Comparison of ENCODE assay signal across 1 cellular context in the genomic region with DNA sequence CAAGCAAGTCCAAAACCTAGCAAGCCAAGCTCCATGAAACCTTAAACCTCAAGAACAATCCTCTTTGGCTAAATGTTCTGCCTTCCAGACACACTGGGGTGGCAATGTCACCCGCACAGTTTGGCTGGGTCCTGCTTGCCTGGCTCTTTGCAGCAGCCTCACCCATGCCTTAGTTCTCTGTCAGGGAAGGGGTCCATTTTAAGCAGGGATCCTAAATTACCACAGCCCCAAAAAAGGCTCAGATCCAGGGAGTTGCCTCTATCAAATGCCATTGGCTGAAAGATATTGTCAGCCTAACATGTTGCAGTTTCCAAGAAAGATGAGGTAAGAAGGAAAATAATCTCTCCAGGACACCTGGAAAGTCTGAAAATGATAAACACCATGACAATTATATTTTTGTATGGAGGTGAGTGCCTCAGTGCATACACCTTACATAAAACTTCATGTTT.
TF ChIP-seq lines count a peak whose summit lies in the region.

No MANE protein-coding gene starts in this region.

TF ChIP-seq in K562, 482 proteins besides CTCF, POLR2A, EP300 and RAD21 (continued from another document and continues in another):
- TF ChIP-seq, protein P1, sequence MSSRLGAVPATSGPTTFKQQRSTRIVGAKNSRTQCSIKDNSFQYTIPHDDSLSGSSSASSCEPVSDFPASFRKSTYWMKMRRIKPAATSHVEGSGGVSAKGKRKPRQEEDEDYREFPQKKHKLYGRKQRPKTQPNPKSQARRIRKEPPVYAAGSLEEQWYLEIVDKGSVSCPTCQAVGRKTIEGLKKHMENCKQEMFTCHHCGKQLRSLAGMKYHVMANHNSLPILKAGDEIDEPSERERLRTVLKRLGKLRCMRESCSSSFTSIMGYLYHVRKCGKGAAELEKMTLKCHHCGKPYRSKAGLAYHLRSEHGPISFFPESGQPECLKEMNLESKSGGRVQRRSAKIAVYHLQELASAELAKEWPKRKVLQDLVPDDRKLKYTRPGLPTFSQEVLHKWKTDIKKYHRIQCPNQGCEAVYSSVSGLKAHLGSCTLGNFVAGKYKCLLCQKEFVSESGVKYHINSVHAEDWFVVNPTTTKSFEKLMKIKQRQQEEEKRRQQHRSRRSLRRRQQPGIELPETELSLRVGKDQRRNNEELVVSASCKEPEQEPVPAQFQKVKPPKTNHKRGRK (tag; IDR thresholded peaks at IDR 0.05), result no peak
- TF ChIP-seq PCBP1 (IDR thresholded peaks at IDR 0.05; ENCODE audit: low read depth, low read length, poor library complexity, severe bottlenecking) (no peak), BMI1 (IDR thresholded peaks at IDR 0.05; ENCODE audit: low read length) (no peak), CBFA2T3 (IDR thresholded peaks at IDR 0.05) (peak; percentile 84), ZNF282 (CRISPR knock-in tag; IDR thresholded peaks at IDR 0.05) (no peak), KDM4B (IDR thresholded peaks at IDR 0.05; ENCODE audit: borderline replicate concordance in 2 of 2, low read depth in 1 of 2) (no peak), TOE1 (IDR thresholded peaks at IDR 0.05; ENCODE audit: borderline replicate concordance) (no peak), TOE1 (CRISPR knock-in tag; IDR thresholded peaks at IDR 0.05; ENCODE audit: borderline replicate concordance, low read depth) (no peak), ESRRA (IDR thresholded peaks at IDR 0.05; ENCODE audit: borderline replicate concordance, low read depth) (no peak), ZNF551 (CRISPR knock-in tag; IDR thresholded peaks at IDR 0.05) (no peak), BRCA1 (IDR thresholded peaks at IDR 0.05) (no peak), BRCA1 (CRISPR knock-in tag; IDR thresholded peaks at IDR 0.05) (no peak), CBFB (CRISPR knock-in tag; IDR thresholded peaks at IDR 0.05) (no peak), ZNF41 (CRISPR knock-in tag; conservative IDR thresholded peaks at IDR 0.05) (no peak), ZNF224 (CRISPR knock-in tag; IDR thresholded peaks at IDR 0.05) (no peak), MEF2D (tag; conservative IDR thresholded peaks at IDR 0.05; ENCODE audit: low read depth) (no peak), STAT5A (IDR thresholded peaks at IDR 0.05; ENCODE audit: borderline replicate concordance, low read length) (peak; percentile 97), TARDBP (IDR thresholded peaks at IDR 0.05) (no peak), NUFIP1 (IDR thresholded peaks at IDR 0.05; ENCODE audit: partially characterized antibody) (no peak), CEBPB (tag; IDR thresholded peaks at IDR 0.05) (peak; percentile 56; the same call in 1 of the 2 replicates), ZBTB1 (CRISPR knock-in tag; IDR thresholded peaks at IDR 0.05; ENCODE audit: borderline replicate concordance, low read depth) (no peak), ZNF707 (CRISPR knock-in tag; conservative IDR thresholded peaks at IDR 0.05) (no peak), TRIM28 (IDR thresholded peaks at IDR 0.05) (no peak), BDP1 (IDR thresholded peaks at IDR 0.05; ENCODE audit: insufficient read depth, insufficient read length) (no peak), TBL1XR1 (IDR thresholded peaks at IDR 0.05; ENCODE audit: low read length in 2 of 2) (peak in 1 of 2 experiments; percentile 51; a peak in 1 of 4 replicates), XRCC5 (IDR thresholded peaks at IDR 0.05; ENCODE audit: low read depth, low read length) (no peak), FOS (IDR thresholded peaks at IDR 0.05; ENCODE audit: extremely low read depth, insufficient read length) (no peak), GATAD2B (IDR thresholded peaks at IDR 0.05; ENCODE audit: borderline replicate concordance) (no peak), HNRNPUL1 (IDR thresholded peaks at IDR 0.05; ENCODE audit: low read length) (no peak), RBM34 (IDR thresholded peaks at IDR 0.05; ENCODE audit: borderline replicate concordance, insufficient read depth, low read length) (no peak), ZEB2 (IDR thresholded peaks at IDR 0.05) (peak; percentile 62; the same call in 1 of the 2 replicates), RB1 (IDR thresholded peaks at IDR 0.05; ENCODE audit: low read depth) (no peak), SAFB2 (IDR thresholded peaks at IDR 0.05; ENCODE audit: borderline replicate concordance, low read depth, low read length, severe bottlenecking) (no peak), CBX1 (IDR thresholded peaks at IDR 0.05; ENCODE audit: low read depth) (no peak)
- TF ChIP-seq, protein P2, sequence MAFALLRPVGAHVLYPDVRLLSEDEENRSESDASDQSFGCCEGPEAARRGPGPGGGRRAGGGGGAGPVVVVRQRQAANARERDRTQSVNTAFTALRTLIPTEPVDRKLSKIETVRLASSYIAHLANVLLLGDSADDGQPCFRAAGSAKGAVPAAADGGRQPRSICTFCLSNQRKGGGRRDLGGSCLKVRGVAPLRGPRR (CRISPR knock-in tag; IDR thresholded peaks at IDR 0.05), result no peak
- TF ChIP-seq, protein P3, sequence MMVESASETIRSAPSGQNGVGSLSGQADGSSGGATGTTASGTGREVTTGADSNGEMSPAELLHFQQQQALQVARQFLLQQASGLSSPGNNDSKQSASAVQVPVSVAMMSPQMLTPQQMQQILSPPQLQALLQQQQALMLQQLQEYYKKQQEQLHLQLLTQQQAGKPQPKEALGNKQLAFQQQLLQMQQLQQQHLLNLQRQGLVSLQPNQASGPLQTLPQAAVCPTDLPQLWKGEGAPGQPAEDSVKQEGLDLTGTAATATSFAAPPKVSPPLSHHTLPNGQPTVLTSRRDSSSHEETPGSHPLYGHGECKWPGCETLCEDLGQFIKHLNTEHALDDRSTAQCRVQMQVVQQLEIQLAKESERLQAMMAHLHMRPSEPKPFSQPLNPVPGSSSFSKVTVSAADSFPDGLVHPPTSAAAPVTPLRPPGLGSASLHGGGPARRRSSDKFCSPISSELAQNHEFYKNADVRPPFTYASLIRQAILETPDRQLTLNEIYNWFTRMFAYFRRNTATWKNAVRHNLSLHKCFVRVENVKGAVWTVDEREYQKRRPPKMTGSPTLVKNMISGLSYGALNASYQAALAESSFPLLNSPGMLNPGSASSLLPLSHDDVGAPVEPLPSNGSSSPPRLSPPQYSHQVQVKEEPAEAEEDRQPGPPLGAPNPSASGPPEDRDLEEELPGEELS (CRISPR knock-in tag; IDR thresholded peaks at IDR 0.05; ENCODE audit: borderline replicate concordance), result no peak
- TF ChIP-seq, protein P4, sequence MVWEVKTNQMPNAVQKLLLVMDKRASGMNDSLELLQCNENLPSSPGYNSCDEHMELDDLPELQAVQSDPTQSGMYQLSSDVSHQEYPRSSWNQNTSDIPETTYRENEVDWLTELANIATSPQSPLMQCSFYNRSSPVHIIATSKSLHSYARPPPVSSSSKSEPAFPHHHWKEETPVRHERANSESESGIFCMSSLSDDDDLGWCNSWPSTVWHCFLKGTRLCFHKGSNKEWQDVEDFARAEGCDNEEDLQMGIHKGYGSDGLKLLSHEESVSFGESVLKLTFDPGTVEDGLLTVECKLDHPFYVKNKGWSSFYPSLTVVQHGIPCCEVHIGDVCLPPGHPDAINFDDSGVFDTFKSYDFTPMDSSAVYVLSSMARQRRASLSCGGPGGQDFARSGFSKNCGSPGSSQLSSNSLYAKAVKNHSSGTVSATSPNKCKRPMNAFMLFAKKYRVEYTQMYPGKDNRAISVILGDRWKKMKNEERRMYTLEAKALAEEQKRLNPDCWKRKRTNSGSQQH (CRISPR knock-in tag; IDR thresholded peaks at IDR 0.05), result no peak
- TF ChIP-seq, protein P5, sequence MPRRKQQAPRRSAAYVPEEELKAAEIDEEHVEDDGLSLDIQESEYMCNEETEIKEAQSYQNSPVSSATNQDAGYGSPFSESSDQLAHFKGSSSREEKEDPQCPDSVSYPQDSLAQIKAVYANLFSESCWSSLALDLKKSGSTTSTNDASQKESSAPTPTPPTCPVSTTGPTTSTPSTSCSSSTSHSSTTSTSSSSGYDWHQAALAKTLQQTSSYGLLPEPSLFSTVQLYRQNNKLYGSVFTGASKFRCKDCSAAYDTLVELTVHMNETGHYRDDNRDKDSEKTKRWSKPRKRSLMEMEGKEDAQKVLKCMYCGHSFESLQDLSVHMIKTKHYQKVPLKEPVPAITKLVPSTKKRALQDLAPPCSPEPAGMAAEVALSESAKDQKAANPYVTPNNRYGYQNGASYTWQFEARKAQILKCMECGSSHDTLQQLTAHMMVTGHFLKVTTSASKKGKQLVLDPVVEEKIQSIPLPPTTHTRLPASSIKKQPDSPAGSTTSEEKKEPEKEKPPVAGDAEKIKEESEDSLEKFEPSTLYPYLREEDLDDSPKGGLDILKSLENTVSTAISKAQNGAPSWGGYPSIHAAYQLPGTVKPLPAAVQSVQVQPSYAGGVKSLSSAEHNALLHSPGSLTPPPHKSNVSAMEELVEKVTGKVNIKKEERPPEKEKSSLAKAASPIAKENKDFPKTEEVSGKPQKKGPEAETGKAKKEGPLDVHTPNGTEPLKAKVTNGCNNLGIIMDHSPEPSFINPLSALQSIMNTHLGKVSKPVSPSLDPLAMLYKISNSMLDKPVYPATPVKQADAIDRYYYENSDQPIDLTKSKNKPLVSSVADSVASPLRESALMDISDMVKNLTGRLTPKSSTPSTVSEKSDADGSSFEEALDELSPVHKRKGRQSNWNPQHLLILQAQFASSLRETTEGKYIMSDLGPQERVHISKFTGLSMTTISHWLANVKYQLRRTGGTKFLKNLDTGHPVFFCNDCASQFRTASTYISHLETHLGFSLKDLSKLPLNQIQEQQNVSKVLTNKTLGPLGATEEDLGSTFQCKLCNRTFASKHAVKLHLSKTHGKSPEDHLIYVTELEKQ (CRISPR knock-in tag; IDR thresholded peaks at IDR 0.05), result no peak
- TF ChIP-seq, protein P6, sequence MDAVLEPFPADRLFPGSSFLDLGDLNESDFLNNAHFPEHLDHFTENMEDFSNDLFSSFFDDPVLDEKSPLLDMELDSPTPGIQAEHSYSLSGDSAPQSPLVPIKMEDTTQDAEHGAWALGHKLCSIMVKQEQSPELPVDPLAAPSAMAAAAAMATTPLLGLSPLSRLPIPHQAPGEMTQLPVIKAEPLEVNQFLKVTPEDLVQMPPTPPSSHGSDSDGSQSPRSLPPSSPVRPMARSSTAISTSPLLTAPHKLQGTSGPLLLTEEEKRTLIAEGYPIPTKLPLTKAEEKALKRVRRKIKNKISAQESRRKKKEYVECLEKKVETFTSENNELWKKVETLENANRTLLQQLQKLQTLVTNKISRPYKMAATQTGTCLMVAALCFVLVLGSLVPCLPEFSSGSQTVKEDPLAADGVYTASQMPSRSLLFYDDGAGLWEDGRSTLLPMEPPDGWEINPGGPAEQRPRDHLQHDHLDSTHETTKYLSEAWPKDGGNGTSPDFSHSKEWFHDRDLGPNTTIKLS (IDR thresholded peaks at IDR 0.05; ENCODE audit: borderline replicate concordance, low read depth), result no peak
- TF ChIP-seq, protein P7, sequence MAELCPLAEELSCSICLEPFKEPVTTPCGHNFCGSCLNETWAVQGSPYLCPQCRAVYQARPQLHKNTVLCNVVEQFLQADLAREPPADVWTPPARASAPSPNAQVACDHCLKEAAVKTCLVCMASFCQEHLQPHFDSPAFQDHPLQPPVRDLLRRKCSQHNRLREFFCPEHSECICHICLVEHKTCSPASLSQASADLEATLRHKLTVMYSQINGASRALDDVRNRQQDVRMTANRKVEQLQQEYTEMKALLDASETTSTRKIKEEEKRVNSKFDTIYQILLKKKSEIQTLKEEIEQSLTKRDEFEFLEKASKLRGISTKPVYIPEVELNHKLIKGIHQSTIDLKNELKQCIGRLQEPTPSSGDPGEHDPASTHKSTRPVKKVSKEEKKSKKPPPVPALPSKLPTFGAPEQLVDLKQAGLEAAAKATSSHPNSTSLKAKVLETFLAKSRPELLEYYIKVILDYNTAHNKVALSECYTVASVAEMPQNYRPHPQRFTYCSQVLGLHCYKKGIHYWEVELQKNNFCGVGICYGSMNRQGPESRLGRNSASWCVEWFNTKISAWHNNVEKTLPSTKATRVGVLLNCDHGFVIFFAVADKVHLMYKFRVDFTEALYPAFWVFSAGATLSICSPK (IDR thresholded peaks at IDR 0.05; ENCODE audit: borderline replicate concordance), result no peak
- TF ChIP-seq, protein P8, sequence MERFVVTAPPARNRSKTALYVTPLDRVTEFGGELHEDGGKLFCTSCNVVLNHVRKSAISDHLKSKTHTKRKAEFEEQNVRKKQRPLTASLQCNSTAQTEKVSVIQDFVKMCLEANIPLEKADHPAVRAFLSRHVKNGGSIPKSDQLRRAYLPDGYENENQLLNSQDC (CRISPR knock-in tag; IDR thresholded peaks at IDR 0.05), result no peak
- TF ChIP-seq, protein P9, sequence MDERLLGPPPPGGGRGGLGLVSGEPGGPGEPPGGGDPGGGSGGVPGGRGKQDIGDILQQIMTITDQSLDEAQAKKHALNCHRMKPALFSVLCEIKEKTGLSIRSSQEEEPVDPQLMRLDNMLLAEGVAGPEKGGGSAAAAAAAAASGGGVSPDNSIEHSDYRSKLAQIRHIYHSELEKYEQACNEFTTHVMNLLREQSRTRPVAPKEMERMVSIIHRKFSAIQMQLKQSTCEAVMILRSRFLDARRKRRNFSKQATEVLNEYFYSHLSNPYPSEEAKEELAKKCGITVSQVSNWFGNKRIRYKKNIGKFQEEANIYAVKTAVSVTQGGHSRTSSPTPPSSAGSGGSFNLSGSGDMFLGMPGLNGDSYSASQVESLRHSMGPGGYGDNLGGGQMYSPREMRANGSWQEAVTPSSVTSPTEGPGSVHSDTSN (CRISPR knock-in tag; IDR thresholded peaks at IDR 0.05; ENCODE audit: low read depth), result no peak
- TF ChIP-seq, protein P9 (tag; conservative IDR thresholded peaks at IDR 0.05; ENCODE audit: low read depth), result 0 out of 2 replicates have a peak, but pooled peaks have one; percentile 14
- TF ChIP-seq, protein P10, sequence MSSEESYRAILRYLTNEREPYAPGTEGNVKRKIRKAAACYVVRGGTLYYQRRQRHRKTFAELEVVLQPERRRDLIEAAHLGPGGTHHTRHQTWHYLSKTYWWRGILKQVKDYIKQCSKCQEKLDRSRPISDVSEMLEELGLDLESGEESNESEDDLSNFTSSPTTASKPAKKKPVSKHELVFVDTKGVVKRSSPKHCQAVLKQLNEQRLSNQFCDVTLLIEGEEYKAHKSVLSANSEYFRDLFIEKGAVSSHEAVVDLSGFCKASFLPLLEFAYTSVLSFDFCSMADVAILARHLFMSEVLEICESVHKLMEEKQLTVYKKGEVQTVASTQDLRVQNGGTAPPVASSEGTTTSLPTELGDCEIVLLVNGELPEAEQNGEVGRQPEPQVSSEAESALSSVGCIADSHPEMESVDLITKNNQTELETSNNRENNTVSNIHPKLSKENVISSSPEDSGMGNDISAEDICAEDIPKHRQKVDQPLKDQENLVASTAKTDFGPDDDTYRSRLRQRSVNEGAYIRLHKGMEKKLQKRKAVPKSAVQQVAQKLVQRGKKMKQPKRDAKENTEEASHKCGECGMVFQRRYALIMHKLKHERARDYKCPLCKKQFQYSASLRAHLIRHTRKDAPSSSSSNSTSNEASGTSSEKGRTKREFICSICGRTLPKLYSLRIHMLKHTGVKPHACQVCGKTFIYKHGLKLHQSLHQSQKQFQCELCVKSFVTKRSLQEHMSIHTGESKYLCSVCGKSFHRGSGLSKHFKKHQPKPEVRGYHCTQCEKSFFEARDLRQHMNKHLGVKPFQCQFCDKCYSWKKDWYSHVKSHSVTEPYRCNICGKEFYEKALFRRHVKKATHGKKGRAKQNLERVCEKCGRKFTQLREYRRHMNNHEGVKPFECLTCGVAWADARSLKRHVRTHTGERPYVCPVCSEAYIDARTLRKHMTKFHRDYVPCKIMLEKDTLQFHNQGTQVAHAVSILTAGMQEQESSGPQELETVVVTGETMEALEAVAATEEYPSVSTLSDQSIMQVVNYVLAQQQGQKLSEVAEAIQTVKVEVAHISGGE (CRISPR knock-in tag; IDR thresholded peaks at IDR 0.05), result no peak
